ENCODE assay signal across 24 cellular contexts in genomic region chr4:93373893-93374860, GRCh38.
"Had no signal": no experiment of that assay in that cellular context is flagged by ENCODE, and none has a peak within 500 bp of the region (broad histone marks: within the 10 kb centered on the region; RNA-seq: fewer than 3 reads in every experiment).

No MANE protein-coding gene starts in this region.

- H3K27ac ChIP-seq: coronary artery, gastroesophageal sphincter, left ventricle myocardium inferior, pancreas, stomach, thoracic aorta, transverse colon had no signal

- H3K36me3 Mint-ChIP-seq: immature natural killer cell; natural killer cell treated with Interleukin-12 subunit alpha and Interleukin-12 subunit beta and Interleukin-15 and Interleukin-18, amount 100 ng/mL, for 72 hours had no signal

- DNase-seq: effector CD8-positive, alpha-beta T cell; immature natural killer cell; kidney; left cardiac atrium; left ventricle myocardium inferior; mesenchymal stem cell; midbrain; occipital lobe; pancreas; right cardiac atrium; small intestine; stimulated activated CD4-positive, alpha-beta T cell treated with anti-CD3 and anti-CD28 coated beads, Interleukin-12 subunit alpha, Interleukin-12 subunit beta, amount 100 ng/mL, for 4 hours; stimulated activated naive CD4-positive, alpha-beta T cell; stomach; substantia nigra; transverse colon had no signal

- H3K4me1 ChIP-seq: gastroesophageal sphincter, left ventricle myocardium inferior, pancreas, stomach, transverse colon had no signal

- H3K36me3 ChIP-seq: gastroesophageal sphincter, left ventricle myocardium inferior, pancreas, stomach, thoracic aorta, transverse colon had no signal

- H3K9me3 ChIP-seq: gastroesophageal sphincter, left ventricle myocardium inferior, pancreas, stomach, thoracic aorta, transverse colon had no signal

- H3K27me3 Mint-ChIP-seq: natural killer cell treated with Interleukin-12 subunit alpha and Interleukin-12 subunit beta and Interleukin-15 and Interleukin-18, amount 100 ng/mL, for 72 hours; progenitor cell of endocrine pancreas had no signal

- H3K4me3 ChIP-seq: coronary artery, gastroesophageal sphincter, left ventricle myocardium inferior, lung, pancreas, stomach, thoracic aorta, transverse colon had no signal

- FAIRE-seq: endometrium, kidney, pancreas, small intestine had no signal

- H3K27me3 ChIP-seq: gastroesophageal sphincter, pancreas, stomach, transverse colon had no signal

- H3K27ac Mint-ChIP-seq: immature natural killer cell; natural killer cell treated with Interleukin-12 subunit alpha and Interleukin-12 subunit beta and Interleukin-15 and Interleukin-18, amount 100 ng/mL, for 72 hours; progenitor cell of endocrine pancreas had no signal

- H3K4me3 Mint-ChIP-seq: immature natural killer cell; natural killer cell treated with Interleukin-12 subunit alpha and Interleukin-12 subunit beta and Interleukin-15 and Interleukin-18, amount 100 ng/mL, for 72 hours had no signal

- ATAC-seq: esophagus mucosa; gastroesophageal sphincter; left cardiac atrium; natural killer cell treated with Interleukin-12 subunit alpha and Interleukin-12 subunit beta and Interleukin-15 and Interleukin-18, amount 100 ng/mL, for 72 hours; pancreas; right cardiac atrium had no signal

- H3K4me1 Mint-ChIP-seq: immature natural killer cell had no signal
